ENCODE assay signal across 9 cellular contexts in the genomic region with DNA sequence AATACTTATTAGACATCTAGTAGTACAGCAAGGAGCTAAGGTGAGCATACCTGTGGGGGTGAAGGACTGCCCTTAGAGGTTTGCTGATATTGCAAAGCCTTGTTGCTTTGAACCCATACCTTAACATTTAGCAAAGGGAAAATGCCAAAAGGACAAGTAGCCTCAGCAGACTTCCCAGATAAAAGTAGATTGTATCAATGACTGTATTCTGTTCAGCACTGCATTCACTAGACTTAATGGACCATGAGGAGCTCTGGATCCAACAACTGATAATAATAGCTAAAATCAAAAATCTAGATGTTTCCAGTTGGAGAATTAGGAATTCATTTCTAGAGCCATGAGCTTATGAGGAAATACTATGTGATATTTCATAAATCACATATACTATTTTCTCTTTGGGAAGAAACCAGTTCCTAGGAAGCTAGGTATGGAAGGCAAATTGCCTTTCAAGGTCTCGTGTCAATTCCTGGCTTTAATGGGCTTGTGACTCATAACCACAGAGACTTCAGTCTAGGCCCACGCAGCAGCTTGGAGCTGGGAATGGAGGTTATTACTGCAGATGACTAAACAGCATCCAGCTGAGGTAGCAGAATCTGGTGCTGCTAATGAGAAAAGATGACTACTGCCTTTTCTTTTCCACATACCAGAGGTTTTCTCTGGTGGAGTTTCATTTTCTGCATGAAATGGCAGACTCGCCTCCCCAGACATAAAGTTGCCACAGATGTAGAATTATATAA.
A peak's percentile ranks its signal among the peaks of the same experiment; 100 is the strongest.
DNase-seq lines count a peak whose midpoint lies in the region; ATAC-seq, FAIRE-seq and TF ChIP-seq lines count a peak whose summit lies in the region.
"Had no signal": no experiment of that assay in that cellular context is flagged by ENCODE, and none has a peak within 500 bp of the region (broad histone marks: within the 10 kb centered on the region; RNA-seq: fewer than 3 reads in every experiment).

No MANE protein-coding gene starts in this region.

- H3K27ac ChIP-seq in HepG2 (ENCODE audit: extremely low read length, insufficient read depth, low read length), result no peak overlapping the region
- H3K27ac ChIP-seq in right lobe of liver, result no peak overlapping the region
- H3K27ac ChIP-seq: upper lobe of right lung had no signal

- TF ChIP-seq EP300 in HepG2 (IDR thresholded peaks at IDR 0.05; ENCODE audit: low read depth in 2 of 2, low read length in 2 of 2) (no peak), HepG2 (CRISPR knock-in tag; IDR thresholded peaks at IDR 0.05; ENCODE audit: borderline replicate concordance) (no peak)

- no peak for TF ChIP-seq RAD21 in HepG2 (CRISPR knock-in tag; IDR thresholded peaks at IDR 0.05)

- H3K79me2 ChIP-seq in HepG2 (ENCODE audit: insufficient read depth, low read length), result no peaks in the 10 kb centered on the region

- H2AFZ ChIP-seq in HepG2 (ENCODE audit: low read length), result no peak overlapping the region

- H3K27me3 ChIP-seq in HepG2 (ENCODE audit: control insufficient read depth in 1 of 2, insufficient read depth in 2 of 2, low read length in 2 of 2) (peaks cover 0 to 10% of the 10 kb centered on the region in 2 experiments; a peak in 1 of 5 replicates), right lobe of liver (no peaks in the 10 kb centered on the region)
- H3K27me3 ChIP-seq: upper lobe of right lung had no signal

- H4K20me1 ChIP-seq in HepG2 (ENCODE audit: insufficient read depth, low read length), result no peaks in the 10 kb centered on the region

- CTCF ChIA-PET in HepG2 (lab: Yijun Ruan, JAX; ENCODE audit: low intra/inter-chr PET ratio, low total read pairs), result no interaction called here

- H3K9me3 ChIP-seq in HepG2 (ENCODE audit: low read length) (peaks cover 19% of the 10 kb centered on the region), right lobe of liver (peaks cover 0 to 6% (median 1%) of the 10 kb centered on the region in 4 donors)
- H3K9me3 ChIP-seq: upper lobe of right lung had no signal

- no peak overlapping the region for H3K4me3 ChIP-seq in HepG2 (replicated peaks in 1 of 3; ENCODE audit: insufficient read depth in 1 of 3, low read depth in 2 of 3, low read length in 3 of 3)
- H3K4me3 ChIP-seq in right lobe of liver, result no peak overlapping the region
- H3K4me3 ChIP-seq in fibroblast of pulmonary artery (replicated peaks; ENCODE audit: low read depth, low read length), result no peak overlapping the region
- H3K4me3 ChIP-seq: upper lobe of right lung had no signal

- 4% methylated on average over 3 of the region's 3 CpGs for WGBS in HepG2 (ENCODE audit: low lambda C conversion rate)
- WGBS in right lobe of liver (ENCODE audit: insufficient coverage, low coverage, low lambda C conversion rate, missing lambda C conversion rate), result 65% methylated on average over 2 of the region's 3 CpGs

- ATAC-seq in HepG2, result no peak
- ATAC-seq in right lobe of liver, result no peak
- no peak for ATAC-seq in GM21737 (IDR thresholded peaks at IDR 0.05; ENCODE audit: unreplicated experiment)
- ATAC-seq: upper lobe of right lung had no signal

- FAIRE-seq in HepG2 (lab: Jason Lieb, UNC), result no peak

- H3K36me3 ChIP-seq in HepG2 (replicated peaks in 1 of 2; ENCODE audit: control insufficient read depth in 1 of 2, insufficient read depth in 2 of 2, low read length in 2 of 2) (no peaks in the 10 kb centered on the region), right lobe of liver (no peaks in the 10 kb centered on the region)
- H3K36me3 ChIP-seq: upper lobe of right lung had no signal

- H3K4me2 ChIP-seq in HepG2 (ENCODE audit: low read depth, low read length), result no peak overlapping the region

- intact Hi-C loops in HepG2 (cut with micrococcal nuclease; ENCODE audit: unreplicated experiment), result no loop called here
- intact Hi-C loops in right lobe of liver (cut with DNase I), result no loop called here

- POLR2A ChIA-PET in HepG2 (lab: Yijun Ruan, JAX), result no interaction called here

- no peak overlapping the region for H3K9ac ChIP-seq in HepG2 (ENCODE audit: insufficient read depth, low read depth, low read length)

- no TSS peak for BruUV-seq in HepG2 (replicated peaks; lab: Mats Ljungman, UMichigan)

- no peak for TF ChIP-seq POLR2A in HepG2 (IDR thresholded peaks at IDR 0.05; ENCODE audit: insufficient read depth in 1 of 2, low read depth in 2 of 2, low read length in 2 of 2)
- TF ChIP-seq POLR2A in right lobe of liver (IDR thresholded peaks at IDR 0.05), result no peak

- in situ Hi-C loops in HepG2 (cut with HindIII; ENCODE audit: extremely low pct_ligation_motif_present, low pct_unique_long_range_greater_than_20kb), result no loop called here

- H3K4me1 ChIP-seq in HepG2 (ENCODE audit: insufficient read depth, low read length) (no peaks in the 10 kb centered on the region), right lobe of liver (no peaks in the 10 kb centered on the region)

- TF ChIP-seq CTCF in HepG2 (CRISPR knock-in tag; IDR thresholded peaks at IDR 0.05) (no peak), right lobe of liver (IDR thresholded peaks at IDR 0.05) (no peak), fibroblast of pulmonary artery (IDR thresholded peaks at IDR 0.05; ENCODE audit: low read length, missing control alignments) (no peak)

- DNase-seq in HepG2 (ENCODE audit: low spot score), result no peak
- DNase-seq in right lobe of liver, result no peak
- DNase-seq in RPMI8226, result peak; percentile 55
- peak; percentile 89 for DNase-seq in fibroblast of pulmonary artery (ENCODE audit: low read depth)
- DNase-seq in stimulated activated CD4-positive, alpha-beta T cell treated with anti-CD3 and anti-CD28 coated beads, Interleukin-4, amount 100 ng/mL, for 24 hours, result peak; percentile 5
- DNase-seq in ecto neural progenitor cell (ENCODE audit: low spot score), result no peak
- no peak for DNase-seq in activated CD8-positive, alpha-beta memory T cell treated with anti-CD3 and anti-CD28 coated beads, Interleukin-2, amount 50 U/mL, for 4 hours
- DNase-seq: upper lobe of right lung had no signal

TF ChIP-seq in HepG2, 621 proteins besides CTCF, POLR2A, EP300 and RAD21 (continues in another document):
- TF ChIP-seq MED13 (CRISPR knock-in tag; IDR thresholded peaks at IDR 0.05) (no peak), KLF12 (CRISPR knock-in tag; IDR thresholded peaks at IDR 0.05; ENCODE audit: borderline replicate concordance) (no peak), NAIF1 (CRISPR knock-in tag; IDR thresholded peaks at IDR 0.05; ENCODE audit: borderline replicate concordance) (no peak), FOSL2 (CRISPR knock-in tag; IDR thresholded peaks at IDR 0.05) (0 out of 2 replicates have a peak, but pooled peaks have one; percentile 14)
- TF ChIP-seq, protein P1, sequence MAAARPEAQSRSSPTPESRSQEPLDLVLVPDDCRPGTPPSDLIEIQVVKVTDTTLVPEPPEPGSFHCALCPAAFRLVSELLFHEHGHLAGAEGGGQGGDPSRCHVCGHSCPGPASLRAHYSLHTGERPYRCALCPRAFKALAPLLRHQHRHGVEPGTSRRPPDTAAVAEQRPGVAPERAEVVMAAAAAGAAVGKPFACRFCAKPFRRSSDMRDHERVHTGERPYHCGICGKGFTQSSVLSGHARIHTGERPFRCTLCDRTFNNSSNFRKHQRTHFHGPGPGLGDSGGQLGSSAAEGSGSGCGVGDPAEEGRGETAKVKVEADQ (CRISPR knock-in tag; IDR thresholded peaks at IDR 0.05; ENCODE audit: borderline replicate concordance), result no peak
- TF ChIP-seq, protein P2, sequence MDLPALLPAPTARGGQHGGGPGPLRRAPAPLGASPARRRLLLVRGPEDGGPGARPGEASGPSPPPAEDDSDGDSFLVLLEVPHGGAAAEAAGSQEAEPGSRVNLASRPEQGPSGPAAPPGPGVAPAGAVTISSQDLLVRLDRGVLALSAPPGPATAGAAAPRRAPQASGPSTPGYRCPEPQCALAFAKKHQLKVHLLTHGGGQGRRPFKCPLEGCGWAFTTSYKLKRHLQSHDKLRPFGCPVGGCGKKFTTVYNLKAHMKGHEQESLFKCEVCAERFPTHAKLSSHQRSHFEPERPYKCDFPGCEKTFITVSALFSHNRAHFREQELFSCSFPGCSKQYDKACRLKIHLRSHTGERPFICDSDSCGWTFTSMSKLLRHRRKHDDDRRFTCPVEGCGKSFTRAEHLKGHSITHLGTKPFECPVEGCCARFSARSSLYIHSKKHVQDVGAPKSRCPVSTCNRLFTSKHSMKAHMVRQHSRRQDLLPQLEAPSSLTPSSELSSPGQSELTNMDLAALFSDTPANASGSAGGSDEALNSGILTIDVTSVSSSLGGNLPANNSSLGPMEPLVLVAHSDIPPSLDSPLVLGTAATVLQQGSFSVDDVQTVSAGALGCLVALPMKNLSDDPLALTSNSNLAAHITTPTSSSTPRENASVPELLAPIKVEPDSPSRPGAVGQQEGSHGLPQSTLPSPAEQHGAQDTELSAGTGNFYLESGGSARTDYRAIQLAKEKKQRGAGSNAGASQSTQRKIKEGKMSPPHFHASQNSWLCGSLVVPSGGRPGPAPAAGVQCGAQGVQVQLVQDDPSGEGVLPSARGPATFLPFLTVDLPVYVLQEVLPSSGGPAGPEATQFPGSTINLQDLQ (CRISPR knock-in tag; IDR thresholded peaks at IDR 0.05), result no peak

Comparison
In these comparisons a context has a peak if more than half of its experiments do, and no peak if none do; other contexts are left out.
1. DNase-seq: peak in RPMI8226 (single experiment), fibroblast of pulmonary artery (single experiment) and stimulated activated CD4-positive, alpha-beta T cell treated with anti-CD3 and anti-CD28 coated beads, Interleukin-4, amount 100 ng/mL, for 24 hours (single experiment); none in HepG2 (single experiment), right lobe of liver (0 of 3), ecto neural progenitor cell (single experiment) and activated CD8-positive, alpha-beta memory T cell treated with anti-CD3 and anti-CD28 coated beads, Interleukin-2, amount 50 U/mL, for 4 hours (single experiment).